Comparison of ENCODE assay signal across 14 cellular contexts in genomic region chr6:137640086-137640485, GRCh38.
"Had no signal": no experiment of that assay in that cellular context is flagged by ENCODE, and none has a peak within 500 bp of the region (broad histone marks: within the 10 kb centered on the region; RNA-seq: fewer than 3 reads in every experiment).

No MANE protein-coding gene starts in this region.

- ATAC-seq: esophagus mucosa; gastrocnemius medialis; left colon; left ventricle myocardium superior; naive thymus-derived CD8-positive, alpha-beta T cell had no signal

- DNase-seq: effector memory CD4-positive, alpha-beta T cell; gastrocnemius medialis; glutamatergic neuron; left colon; left ventricle myocardium superior; mesendoderm; naive thymus-derived CD8-positive, alpha-beta T cell; small intestine; stimulated activated CD4-positive, alpha-beta T cell treated with anti-CD3 and anti-CD28 coated beads, Interleukin-12 subunit alpha, Interleukin-12 subunit beta, amount 100 ng/mL, for 4 hours; stimulated activated naive CD4-positive, alpha-beta T cell treated with Interleukin-2 at 50 U/mL for 16 hours; thyroid gland had no signal

- FAIRE-seq: endometrium, small intestine, urothelium cell line had no signal
